Comparison of ENCODE assay signal across 21 cellular contexts in genomic region chr4:98470366-98470765, GRCh38.
DNase-seq lines count a peak whose midpoint lies in the region; ATAC-seq and TF ChIP-seq lines count a peak whose summit lies in the region.
"Had no signal": no experiment of that assay in that cellular context is flagged by ENCODE, and none has a peak within 500 bp of the region (broad histone marks: within the 10 kb centered on the region; RNA-seq: fewer than 3 reads in every experiment).

No MANE protein-coding gene starts in this region.

- H3K4me3 Mint-ChIP-seq in activated T-cell treated with anti-CD3 and anti-CD28 coated beads, Interleukin-2, amount 50 U/mL, for 72 hours = no peak overlapping the region
- no peak overlapping the region for H3K4me3 Mint-ChIP-seq in activated T-cell treated with anti-CD3 and anti-CD28 coated beads, Interleukin-2, amount 50 U/mL, for 4 hours
- peak overlapping the region in 1 of 2 donors; percentile 29 for H3K4me3 Mint-ChIP-seq in effector memory CD8-positive, alpha-beta T cell
- peak overlapping the region; percentile 72 for H3K4me3 Mint-ChIP-seq in natural killer cell
- no peak overlapping the region for H3K4me3 Mint-ChIP-seq in stimulated activated effector memory CD8-positive, alpha-beta T cell treated with anti-CD3 and anti-CD28 coated beads, Interleukin-12 subunit alpha, Interleukin-12 subunit beta, amount 100 ng/mL, for 72 hours
- H3K4me3 Mint-ChIP-seq: CD4-positive, CD25-positive, alpha-beta regulatory T cell had no signal

- TF ChIP-seq CTCF in natural killer cell (IDR thresholded peaks at IDR 0.05) = no peak

- no peak for DNase-seq in activated T-cell treated with anti-CD3 and anti-CD28 coated beads, Interleukin-2, amount 50 U/mL, for 72 hours
- DNase-seq in activated T-cell treated with anti-CD3 and anti-CD28 coated beads, Interleukin-2, amount 50 U/mL, for 4 hours = no peak
- no peak for DNase-seq in effector memory CD8-positive, alpha-beta T cell
- DNase-seq in natural killer cell = no peak
- no peak for DNase-seq in stimulated activated effector memory CD8-positive, alpha-beta T cell treated with anti-CD3 and anti-CD28 coated beads, Interleukin-12 subunit alpha, Interleukin-12 subunit beta, amount 100 ng/mL, for 72 hours (ENCODE audit: low spot score in 2 of 2)
- DNase-seq in HUDEP-2 (lab: John Stamatoyannopoulos, UW; ENCODE audit: unreplicated experiment in 76 of 76) = no peak
- DNase-seq: 8988T; BE2C; Caco-2; CD4-positive, CD25-positive, alpha-beta regulatory T cell; NCI-H1048; NCI-H1436; NCI-H1930; NCI-H345; NCI-H524 treated with DMSO at 0.1 percent for 48 hours; PC-3; RPMI8226; SHP77 treated with DMSO at 0.1 percent for 48 hours had no signal

- H3K36me3 Mint-ChIP-seq in activated T-cell treated with anti-CD3 and anti-CD28 coated beads, Interleukin-2, amount 50 U/mL, for 72 hours (ENCODE audit: insufficient read depth in 2 of 2) = peaks cover 14 to 20% of the 10 kb centered on the region in 2 donors
- peaks cover 31% of the 10 kb centered on the region for H3K36me3 Mint-ChIP-seq in activated T-cell treated with anti-CD3 and anti-CD28 coated beads, Interleukin-2, amount 50 U/mL, for 4 hours (ENCODE audit: insufficient read depth)
- H3K36me3 Mint-ChIP-seq in effector memory CD8-positive, alpha-beta T cell (ENCODE audit: insufficient read depth) = peaks cover 18% of the 10 kb centered on the region
- H3K36me3 Mint-ChIP-seq in natural killer cell = no peaks in the 10 kb centered on the region
- H3K36me3 Mint-ChIP-seq in stimulated activated effector memory CD8-positive, alpha-beta T cell treated with anti-CD3 and anti-CD28 coated beads, Interleukin-12 subunit alpha, Interleukin-12 subunit beta, amount 100 ng/mL, for 72 hours = peaks cover 19% of the 10 kb centered on the region

- no peaks in the 10 kb centered on the region for H3K27me3 Mint-ChIP-seq in activated T-cell treated with anti-CD3 and anti-CD28 coated beads, Interleukin-2, amount 50 U/mL, for 72 hours (ENCODE audit: low read depth)
- no peaks in the 10 kb centered on the region for H3K27me3 Mint-ChIP-seq in activated T-cell treated with anti-CD3 and anti-CD28 coated beads, Interleukin-2, amount 50 U/mL, for 4 hours (ENCODE audit: low read depth)
- no peaks in the 10 kb centered on the region for H3K27me3 Mint-ChIP-seq in effector memory CD8-positive, alpha-beta T cell
- no peaks in the 10 kb centered on the region for H3K27me3 Mint-ChIP-seq in natural killer cell (ENCODE audit: low read depth in 2 of 2)
- H3K27me3 Mint-ChIP-seq: CD4-positive, CD25-positive, alpha-beta regulatory T cell had no signal

- H3K4me1 Mint-ChIP-seq in activated T-cell treated with anti-CD3 and anti-CD28 coated beads, Interleukin-2, amount 50 U/mL, for 72 hours (ENCODE audit: low read depth) = peaks cover 58% of the 10 kb centered on the region
- peaks cover 36% of the 10 kb centered on the region for H3K4me1 Mint-ChIP-seq in activated T-cell treated with anti-CD3 and anti-CD28 coated beads, Interleukin-2, amount 50 U/mL, for 4 hours (ENCODE audit: low read depth)
- H3K4me1 Mint-ChIP-seq in effector memory CD8-positive, alpha-beta T cell (ENCODE audit: low read depth in 2 of 2) = peaks cover 21 to 30% of the 10 kb centered on the region in 2 donors
- peaks cover 39 to 43% of the 10 kb centered on the region in 2 donors for H3K4me1 Mint-ChIP-seq in natural killer cell
- peaks cover 41% of the 10 kb centered on the region for H3K4me1 Mint-ChIP-seq in stimulated activated effector memory CD8-positive, alpha-beta T cell treated with anti-CD3 and anti-CD28 coated beads, Interleukin-12 subunit alpha, Interleukin-12 subunit beta, amount 100 ng/mL, for 72 hours

- intact Hi-C loops in natural killer cell (cut with micrococcal nuclease) = no loop called here

- ATAC-seq in activated T-cell treated with anti-CD3 and anti-CD28 coated beads, Interleukin-2, amount 50 U/mL, for 72 hours (replicated peaks in 1 of 2) = no peak
- ATAC-seq in activated T-cell treated with anti-CD3 and anti-CD28 coated beads, Interleukin-2, amount 50 U/mL, for 4 hours = no peak
- no peak for ATAC-seq in effector memory CD8-positive, alpha-beta T cell (replicated peaks)
- no peak for ATAC-seq in natural killer cell
- ATAC-seq in stimulated activated effector memory CD8-positive, alpha-beta T cell treated with anti-CD3 and anti-CD28 coated beads, Interleukin-12 subunit alpha, Interleukin-12 subunit beta, amount 100 ng/mL, for 72 hours = no peak
- ATAC-seq in GM19324 (IDR thresholded peaks at IDR 0.05; ENCODE audit: low FRiP score, unreplicated experiment) = no peak
- ATAC-seq in GM18870 (IDR thresholded peaks at IDR 0.05; ENCODE audit: unreplicated experiment) = no peak
- ATAC-seq: GM12878, PC-3 had no signal

- H3K9me3 Mint-ChIP-seq in activated T-cell treated with anti-CD3 and anti-CD28 coated beads, Interleukin-2, amount 50 U/mL, for 72 hours = no peaks in the 10 kb centered on the region
- no peaks in the 10 kb centered on the region for H3K9me3 Mint-ChIP-seq in activated T-cell treated with anti-CD3 and anti-CD28 coated beads, Interleukin-2, amount 50 U/mL, for 4 hours
- H3K9me3 Mint-ChIP-seq in effector memory CD8-positive, alpha-beta T cell = no peaks in the 10 kb centered on the region
- H3K9me3 Mint-ChIP-seq in natural killer cell = no peaks in the 10 kb centered on the region
- H3K9me3 Mint-ChIP-seq in stimulated activated effector memory CD8-positive, alpha-beta T cell treated with anti-CD3 and anti-CD28 coated beads, Interleukin-12 subunit alpha, Interleukin-12 subunit beta, amount 100 ng/mL, for 72 hours = no peaks in the 10 kb centered on the region
- H3K9me3 Mint-ChIP-seq: CD4-positive, CD25-positive, alpha-beta regulatory T cell had no signal

- H3K27ac Mint-ChIP-seq in activated T-cell treated with anti-CD3 and anti-CD28 coated beads, Interleukin-2, amount 50 U/mL, for 72 hours = peak overlapping the region; percentile 18
- H3K27ac Mint-ChIP-seq in effector memory CD8-positive, alpha-beta T cell = peak overlapping the region; percentile 2 to 19
- H3K27ac Mint-ChIP-seq in natural killer cell = peak overlapping the region; percentile 80 to 85
- H3K27ac Mint-ChIP-seq in stimulated activated effector memory CD8-positive, alpha-beta T cell treated with anti-CD3 and anti-CD28 coated beads, Interleukin-12 subunit alpha, Interleukin-12 subunit beta, amount 100 ng/mL, for 72 hours = peak overlapping the region; percentile 45

Comparison
In these comparisons a context has a peak if more than half of its experiments do, and no peak if none do; other contexts are left out.
1. H3K27ac Mint-ChIP-seq: peak in every context shown above with its lines; median percentile 82 in natural killer cell; 45 in stimulated activated effector memory CD8-positive, alpha-beta T cell treated with anti-CD3 and anti-CD28 coated beads, Interleukin-12 subunit alpha, Interleukin-12 subunit beta, amount 100 ng/mL, for 72 hours; 18 in activated T-cell treated with anti-CD3 and anti-CD28 coated beads, Interleukin-2, amount 50 U/mL, for 72 hours; 10 in effector memory CD8-positive, alpha-beta T cell.